In genomic region chr2:8132371-8132831, GRCh38 we compare ENCODE assay signal across 15 cellular contexts.
DNase-seq lines count a peak whose midpoint lies in the region; ATAC-seq and TF ChIP-seq lines count a peak whose summit lies in the region.
"Had no signal": no experiment of that assay in that cellular context is flagged by ENCODE, and none has a peak within 500 bp of the region (broad histone marks: within the 10 kb centered on the region; RNA-seq: fewer than 3 reads in every experiment).

No MANE protein-coding gene starts in this region.

- no peak overlapping the region for H3K4me3 ChIP-seq in right atrium auricular region
- no peak overlapping the region for H3K4me3 ChIP-seq in liver (ENCODE audit: low read depth in 1 of 3, low read length in 3 of 3)

- WGBS in liver: 70% methylated on average over 13 of the region's 13 CpGs

- peak in 1 of 2 donors; percentile 63 for TF ChIP-seq RAD21 in liver (IDR thresholded peaks at IDR 0.05)

- H3K9me3 Mint-ChIP-seq in WTC11: no peaks in the 10 kb centered on the region
- H3K9me3 Mint-ChIP-seq: IgD-negative memory B cell had no signal

- H3K36me3 Mint-ChIP-seq in WTC11: peaks cover 3% of the 10 kb centered on the region; the same call in 1 of the 2 replicates
- H3K36me3 Mint-ChIP-seq: activated naive CD8-positive, alpha-beta T cell treated with anti-CD3 and anti-CD28 coated beads for 36 hours; IgD-negative memory B cell; naive thymus-derived CD8-positive, alpha-beta T cell had no signal

- H3K27ac ChIP-seq in right atrium auricular region (no peak overlapping the region), liver (ENCODE audit: low read depth in 1 of 2, low read length in 2 of 2) (peak overlapping the region; percentile 0 to 21)

- CTCF ChIA-PET in WTC11 (lab: Charles Lee): interaction anchor here (0.9 to 1.1 kb wide), 3 partner anchors 41 to 153 kb away, joined by 3 to 4 read pairs (median 4); no protein-coding TSS in a partner anchor

- H3K9me3 ChIP-seq in right atrium auricular region (no peaks in the 10 kb centered on the region), liver (ENCODE audit: control insufficient read depth in 4 of 4, low read length in 3 of 4) (no peaks in the 10 kb centered on the region)

- POLR2A ChIA-PET in WTC11 (lab: Charles Lee): interaction anchor here (0.6 kb wide), 1 partner anchor 36 kb away, joined by 3 read pairs; no protein-coding TSS in a partner anchor

- ATAC-seq in Right ventricle myocardium inferior: peak; percentile 16
- ATAC-seq in WTC11: no peak
- ATAC-seq: naive thymus-derived CD8-positive, alpha-beta T cell had no signal

- TF ChIP-seq CTCF in right atrium auricular region (IDR thresholded peaks at IDR 0.05) (no peak), liver (IDR thresholded peaks at IDR 0.05; ENCODE audit: low read depth, low read length, missing input control) (no peak), WTC11 (IDR thresholded peaks at IDR 0.05) (no peak)

- intact Hi-C loops in Right ventricle myocardium inferior (cut with DNase I): loop anchor here (10.0 kb wide), 1 partner anchor 362 kb away; no protein-coding TSS in a partner anchor

- H3K4me1 ChIP-seq in right atrium auricular region: peaks cover 0 to 6% of the 10 kb centered on the region in 2 donors
- H3K4me1 ChIP-seq in liver (ENCODE audit: control insufficient read depth in 4 of 4, insufficient read depth in 4 of 4, low read length in 3 of 4): peaks cover 0 to 10% (median 4%) of the 10 kb centered on the region in 4 donors

- H3K4me1 Mint-ChIP-seq in WTC11: peaks cover 22% of the 10 kb centered on the region
- H3K4me1 Mint-ChIP-seq: activated naive CD8-positive, alpha-beta T cell treated with anti-CD3 and anti-CD28 coated beads for 36 hours had no signal

- no peaks in the 10 kb centered on the region for H3K27me3 ChIP-seq in right atrium auricular region
- no peaks in the 10 kb centered on the region for H3K27me3 ChIP-seq in liver (ENCODE audit: control insufficient read depth in 4 of 4, insufficient read depth in 4 of 4, low read length in 3 of 4)

- peaks cover under 1% of the 10 kb centered on the region for H3K27me3 Mint-ChIP-seq in WTC11 (ENCODE audit: low read depth)
- H3K27me3 Mint-ChIP-seq: activated naive CD8-positive, alpha-beta T cell treated with anti-CD3 and anti-CD28 coated beads for 36 hours; naive thymus-derived CD8-positive, alpha-beta T cell had no signal

- H3K27ac Mint-ChIP-seq in WTC11: no peak overlapping the region
- H3K27ac Mint-ChIP-seq: activated naive CD8-positive, alpha-beta T cell treated with anti-CD3 and anti-CD28 coated beads for 36 hours; IgD-negative memory B cell; naive thymus-derived CD8-positive, alpha-beta T cell had no signal

- no peak overlapping the region for H3K9ac ChIP-seq in liver (ENCODE audit: low read depth in 1 of 2, low read length in 2 of 2)

- DNase-seq in Right ventricle myocardium inferior (ENCODE audit: missing footprints) (no peak), right atrium auricular region (ENCODE audit: low spot score) (no peak), anterior cingulate cortex (lab: John Stamatoyannopoulos, UW) (peak in 32 of 58 donors; percentile 3 to 78 (median 24)), stromal cell of bone marrow (ENCODE audit: low read depth) (peak; percentile 40), cortex of kidney (lab: John Stamatoyannopoulos, UW) (no peak), WTC11 (ENCODE audit: low spot score) (no peak)
- DNase-seq in activated CD4-positive, alpha-beta T cell treated with anti-CD3 and anti-CD28 coated beads, Interleukin-2, amount 50 U/mL, for 48 hours: no peak
- DNase-seq: activated naive CD8-positive, alpha-beta T cell treated with anti-CD3 and anti-CD28 coated beads for 36 hours; naive thymus-derived CD8-positive, alpha-beta T cell; NCI-H1436 treated with DMSO at 0.1 percent for 48 hours; NCI-H82; small intestine; stimulated activated naive CD4-positive, alpha-beta T cell treated with Interleukin-2 at 50 U/mL for 16 hours had no signal

- no peak overlapping the region for H3K4me3 Mint-ChIP-seq in WTC11
- H3K4me3 Mint-ChIP-seq: activated naive CD8-positive, alpha-beta T cell treated with anti-CD3 and anti-CD28 coated beads for 36 hours; IgD-negative memory B cell; naive thymus-derived CD8-positive, alpha-beta T cell had no signal

- H3K36me3 ChIP-seq in right atrium auricular region (no peaks in the 10 kb centered on the region), liver (ENCODE audit: control insufficient read depth in 4 of 4, insufficient read depth in 3 of 4, low read depth in 1 of 4, low read length in 3 of 4) (no peaks in the 10 kb centered on the region)

TF ChIP-seq in liver, 16 proteins besides CTCF, POLR2A, EP300 and RAD21 (continues in another document):
- peak; percentile 35 to 53 for TF ChIP-seq HNF4A (conservative IDR thresholded peaks at IDR 0.05)
- TF ChIP-seq FOXA2 (IDR thresholded peaks at IDR 0.05): no peak
- peak; percentile 54 for TF ChIP-seq SP1 (IDR thresholded peaks at IDR 0.05)
- TF ChIP-seq YY1 (IDR thresholded peaks at IDR 0.05): peak; percentile 46
- peak; percentile 55 for TF ChIP-seq MAX (IDR thresholded peaks at IDR 0.05)
- no peak for TF ChIP-seq ZBTB33 (IDR thresholded peaks at IDR 0.05)

TF ChIP-seq in WTC11, 78 proteins besides CTCF, POLR2A, EP300 and RAD21:
- no peak for TF ChIP-seq JUN (CRISPR knock-in tag; IDR thresholded peaks at IDR 0.05)
- no peak for TF ChIP-seq NFYB (CRISPR knock-in tag; conservative IDR thresholded peaks at IDR 0.05; ENCODE audit: low read depth)
- no peak for TF ChIP-seq MYBL2 (CRISPR knock-in tag; IDR thresholded peaks at IDR 0.05)
- no peak for TF ChIP-seq NR2C2 (CRISPR knock-in tag; IDR thresholded peaks at IDR 0.05)
- TF ChIP-seq MAX (CRISPR knock-in tag; IDR thresholded peaks at IDR 0.05): no peak
- no peak for TF ChIP-seq ZNF317 (CRISPR knock-in tag; IDR thresholded peaks at IDR 0.05; ENCODE audit: borderline replicate concordance, low read depth)
- no peak for TF ChIP-seq TP53 (CRISPR knock-in tag; IDR thresholded peaks at IDR 0.05)
- TF ChIP-seq ATF2 (CRISPR knock-in tag; IDR thresholded peaks at IDR 0.05; ENCODE audit: borderline replicate concordance, low read depth): no peak
- no peak for TF ChIP-seq ETV6 (CRISPR knock-in tag; IDR thresholded peaks at IDR 0.05)
- no peak for TF ChIP-seq GTF2I (CRISPR knock-in tag; conservative IDR thresholded peaks at IDR 0.05)
- TF ChIP-seq JAZF1 (CRISPR knock-in tag; IDR thresholded peaks at IDR 0.05): no peak
- no peak for TF ChIP-seq ATF1 (CRISPR knock-in tag; IDR thresholded peaks at IDR 0.05)

Comparison
In these comparisons a context has a peak if more than half of its experiments do, and no peak if none do; other contexts are left out.
1. DNase-seq: peak in anterior cingulate cortex (32 of 58) and stromal cell of bone marrow (single experiment); none in Right ventricle myocardium inferior (single experiment), right atrium auricular region (single experiment), cortex of kidney (single experiment), WTC11 (single experiment) and activated CD4-positive, alpha-beta T cell treated with anti-CD3 and anti-CD28 coated beads, Interleukin-2, amount 50 U/mL, for 48 hours (0 of 2).
2. H3K27ac ChIP-seq: peak in liver (2 of 2); none in right atrium auricular region (0 of 2).